9 cellular contexts compared by ENCODE assay signal in the genomic region with DNA sequence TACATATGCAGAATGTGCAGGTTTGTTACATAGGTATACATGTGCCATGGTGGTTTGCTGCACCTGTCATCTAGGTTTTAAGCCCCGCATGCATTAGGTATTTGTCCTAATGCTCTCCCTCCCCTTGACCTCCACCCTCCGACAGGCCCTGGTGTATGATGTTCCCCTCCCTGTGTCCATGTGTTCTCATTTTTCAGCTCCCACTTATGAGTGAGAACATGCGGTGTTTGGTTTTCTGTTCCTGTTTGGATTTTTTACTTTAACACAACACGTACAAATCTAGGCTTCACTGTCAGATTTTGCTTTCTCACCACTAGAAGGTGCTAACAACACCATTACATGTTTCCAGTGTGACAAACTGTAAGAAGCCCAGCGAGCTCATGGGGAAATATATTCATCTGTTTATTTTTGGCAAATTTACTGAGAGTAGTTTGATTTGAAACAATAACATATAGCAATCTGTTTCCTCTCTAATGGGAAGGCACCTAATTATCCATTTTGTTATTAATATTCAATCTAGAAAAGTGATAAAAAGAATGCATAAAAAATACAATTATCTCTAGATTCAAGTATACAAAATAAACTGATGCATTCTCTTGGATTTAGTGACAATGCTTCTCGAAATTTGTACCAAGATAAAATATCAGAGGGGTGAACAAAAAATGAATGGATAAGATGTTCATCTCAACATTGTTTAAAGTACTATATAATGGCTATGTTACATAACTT. TPM values are rescaled to one million over a fixed set of nuclear protein-coding genes. Genes with fewer than 3 reads are reported as not detected.
DNase-seq lines count a peak whose midpoint lies in the region; ATAC-seq and TF ChIP-seq lines count a peak whose summit lies in the region.
"Had no signal": no experiment of that assay in that cellular context is flagged by ENCODE, and none has a peak within 500 bp of the region (broad histone marks: within the 10 kb centered on the region; RNA-seq: fewer than 3 reads in every experiment).

No MANE protein-coding gene starts in this region.

- peak overlapping the region; percentile 78 for H3K27ac Mint-ChIP-seq in activated naive CD4-positive, alpha-beta T cell treated with anti-CD3 and anti-CD28 coated beads, Interleukin-2, amount 50 U/mL, for 72 hours

- 26% methylated on average over 6 of the region's 6 CpGs for WGBS in right cardiac atrium

- peak; percentile 92 for ATAC-seq in HG02623 (IDR thresholded peaks at IDR 0.05; ENCODE audit: unreplicated experiment)
- peak; percentile 93 to 94 for ATAC-seq in activated naive CD4-positive, alpha-beta T cell treated with anti-CD3 and anti-CD28 coated beads, Interleukin-2, amount 50 U/mL, for 72 hours
- peak; percentile 62 to 74 for ATAC-seq in right cardiac atrium

- no peak overlapping the region for H3K4me3 ChIP-seq in right cardiac atrium (ENCODE audit: low read length)
- H3K4me3 ChIP-seq: SJCRH30 had no signal

- H3K27ac ChIP-seq in right cardiac atrium (ENCODE audit: low read length), result no peak overlapping the region
- H3K27ac ChIP-seq: SJCRH30 had no signal

- H3K27me3 ChIP-seq in right cardiac atrium (ENCODE audit: control insufficient read depth, insufficient read depth), result no peaks in the 10 kb centered on the region
- H3K27me3 ChIP-seq: SJCRH30 had no signal

- no peaks in the 10 kb centered on the region for H3K9me3 ChIP-seq in right cardiac atrium (ENCODE audit: control insufficient read depth, low read length)
- H3K9me3 ChIP-seq: SJCRH30 had no signal

- no peaks in the 10 kb centered on the region for H3K4me1 ChIP-seq in right cardiac atrium (ENCODE audit: control insufficient read depth, insufficient read depth, low read length)
- H3K4me1 ChIP-seq: SJCRH30 had no signal

- intact Hi-C loops in right cardiac atrium (cut with DNase I), result loop anchor here in 2 of 4 donors (5.0 kb wide), 2 partner anchors 48 to 373 kb away; no protein-coding TSS in a partner anchor

- H3K9me3 Mint-ChIP-seq in activated naive CD4-positive, alpha-beta T cell treated with anti-CD3 and anti-CD28 coated beads, Interleukin-2, amount 50 U/mL, for 72 hours, result no peaks in the 10 kb centered on the region

- DNase-seq in AML-193 (lab: John Stamatoyannopoulos, UW), result peak; percentile 55 to 69
- DNase-seq in GM13976 (ENCODE audit: low spot score), result peak; percentile 59
- peak; percentile 77 for DNase-seq in MV-4-11 (lab: John Stamatoyannopoulos, UW)
- peak in 1 of 2 donors; percentile 18 for DNase-seq in activated naive CD4-positive, alpha-beta T cell treated with anti-CD3 and anti-CD28 coated beads, Interleukin-2, amount 50 U/mL, for 72 hours (ENCODE audit: low spot score in 2 of 2)
- no peak for DNase-seq in right cardiac atrium
- peak; percentile 58 for DNase-seq in stromal cell of bone marrow (ENCODE audit: low read depth)
- no peak for DNase-seq in activated CD4-positive, CD25-positive, alpha-beta regulatory T cell (lab: John Stamatoyannopoulos, UW)

- peaks cover 0 to 15% of the 10 kb centered on the region in 2 donors for H3K36me3 Mint-ChIP-seq in activated naive CD4-positive, alpha-beta T cell treated with anti-CD3 and anti-CD28 coated beads, Interleukin-2, amount 50 U/mL, for 72 hours

- peak; percentile 61 for TF ChIP-seq CTCF in GM13976 (IDR thresholded peaks at IDR 0.05; ENCODE audit: borderline replicate concordance, control extremely low read depth, extremely low read depth, insufficient read depth, missing control alignments)

- in situ Hi-C loops in GM13976 (cut with MboI; ENCODE audit: low sequenced_read_pairs, unreplicated experiment), result no loop called here

RNA-seq across cellular contexts. Expression of a gene that starts 23.2 kb away (rescaled TPM):
- total RNA-seq in activated naive CD4-positive, alpha-beta T cell treated with anti-CD3 and anti-CD28 coated beads, Interleukin-2, amount 50 U/mL, for 72 hours, result 100 to 1,000 TPM; 131 to 355 TPM
- 10 to 100 TPM in 3 of 4 donors, 1 to 10 TPM in 1; 8.7 to 11.9 (median 11.7) TPM for total RNA-seq in right cardiac atrium
- polyA plus RNA-seq in right cardiac atrium, result 6.2 TPM
- total RNA-seq: SJCRH30 had no signal

RNA-seq across cellular contexts. Expression of a gene that starts 53.0 kb away (rescaled TPM):
- total RNA-seq in activated naive CD4-positive, alpha-beta T cell treated with anti-CD3 and anti-CD28 coated beads, Interleukin-2, amount 50 U/mL, for 72 hours, result 10 to 100 TPM; 40.7 to 67.6 TPM
- total RNA-seq in right cardiac atrium, result 10 to 100 TPM; 29.6 to 35.0 (median 31.9) TPM
- 21.1 TPM for polyA plus RNA-seq in right cardiac atrium

Comparison
In these comparisons a context has a peak if more than half of its experiments do, and no peak if none do; other contexts are left out.
1. DNase-seq: peak in AML-193 (2 of 2), GM13976 (single experiment), MV-4-11 (single experiment) and stromal cell of bone marrow (single experiment); none in right cardiac atrium (0 of 3) and activated CD4-positive, CD25-positive, alpha-beta regulatory T cell (0 of 4).
2. RNA of a gene that starts 23.2 kb away (total RNA-seq): 131 to 355 TPM in activated naive CD4-positive, alpha-beta T cell treated with anti-CD3 and anti-CD28 coated beads, Interleukin-2, amount 50 U/mL, for 72 hours; 8.7 to 11.9 TPM in right cardiac atrium; every median in the first group is over 10 times any median in the second.
3. Peak in every context shown above with its lines, with median percentiles within 50 percentile points of each other: ATAC-seq.